ENCODE assay signal across 16 cellular contexts in the genomic region with DNA sequence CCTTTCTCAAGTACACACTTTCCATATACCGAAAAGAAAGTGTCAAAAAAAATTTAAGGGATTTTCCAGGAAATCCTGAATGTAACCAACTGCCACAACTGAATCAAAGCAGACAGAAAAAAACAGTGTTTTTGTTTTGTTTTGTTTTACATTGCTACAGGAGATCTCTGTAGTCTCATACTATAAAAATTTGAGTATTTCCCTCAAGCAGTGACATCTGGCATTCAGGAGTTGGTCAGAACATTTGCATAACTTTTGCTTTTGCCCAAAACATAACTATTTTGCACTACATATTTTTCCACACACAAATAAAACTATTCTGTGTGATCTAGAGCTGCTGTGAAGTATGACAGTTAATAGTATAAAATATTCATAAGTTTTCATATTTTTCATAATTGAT.
DNase-seq lines count a peak whose midpoint lies in the region; ATAC-seq and TF ChIP-seq lines count a peak whose summit lies in the region.
"Had no signal": no experiment of that assay in that cellular context is flagged by ENCODE, and none has a peak within 500 bp of the region (broad histone marks: within the 10 kb centered on the region; RNA-seq: fewer than 3 reads in every experiment).

No MANE protein-coding gene starts in this region.

- peak; percentile 29 for DNase-seq in AG20443 (ENCODE audit: low spot score)
- peak; percentile 56 for DNase-seq in LHCN-M2 (ENCODE audit: low read depth)
- DNase-seq in fibroblast of gingiva (ENCODE audit: low read depth) = peak; percentile 55
- DNase-seq in osteocyte (ENCODE audit: extremely low spot score, unreplicated experiment) = no peak
- no peak for DNase-seq in naive thymus-derived CD8-positive, alpha-beta T cell
- DNase-seq in NCI-H128 (lab: John Stamatoyannopoulos, UW; ENCODE audit: unreplicated experiment) = no peak
- DNase-seq: CD4-positive, alpha-beta memory T cell; DMS79 treated with DMSO at 0.1 percent for 48 hours; GF-D8; NCI-H2227 treated with DMSO at 0.1 percent for 48 hours; NCI-H524 treated with DMSO at 0.1 percent for 48 hours; RPMI8226 had no signal

- H3K4me3 Mint-ChIP-seq in osteocyte (ENCODE audit: unreplicated experiment) = no peak overlapping the region
- no peak overlapping the region for H3K4me3 Mint-ChIP-seq in naive thymus-derived CD8-positive, alpha-beta T cell
- H3K4me3 Mint-ChIP-seq: B cell; CD4-positive, alpha-beta memory T cell had no signal

- no peaks in the 10 kb centered on the region for H3K36me3 Mint-ChIP-seq in osteocyte (ENCODE audit: unreplicated experiment)
- H3K36me3 Mint-ChIP-seq in naive thymus-derived CD8-positive, alpha-beta T cell = no peaks in the 10 kb centered on the region
- H3K36me3 Mint-ChIP-seq: CD4-positive, alpha-beta memory T cell had no signal

- POLR2A ChIA-PET in naive thymus-derived CD8-positive, alpha-beta T cell (lab: Charles Lee) = no interaction called here

- peak overlapping the region; percentile 43 for H3K27ac Mint-ChIP-seq in osteocyte (ENCODE audit: unreplicated experiment)
- H3K27ac Mint-ChIP-seq in naive thymus-derived CD8-positive, alpha-beta T cell = no peak overlapping the region
- H3K27ac Mint-ChIP-seq: B cell; CD4-positive, alpha-beta memory T cell had no signal

- ATAC-seq in naive thymus-derived CD8-positive, alpha-beta T cell = no peak
- ATAC-seq in HG02610 (IDR thresholded peaks at IDR 0.05; ENCODE audit: unreplicated experiment) (no peak), GM21381 (IDR thresholded peaks at IDR 0.05; ENCODE audit: unreplicated experiment) (no peak)
- ATAC-seq: A549 had no signal

- H3K27me3 Mint-ChIP-seq in osteocyte (ENCODE audit: unreplicated experiment) = no peaks in the 10 kb centered on the region
- H3K27me3 Mint-ChIP-seq in naive thymus-derived CD8-positive, alpha-beta T cell = peaks cover 0 to 5% (median 2%) of the 10 kb centered on the region in 5 donors
- H3K27me3 Mint-ChIP-seq: B cell; CD4-positive, alpha-beta memory T cell had no signal

- H3K9me3 Mint-ChIP-seq in osteocyte (ENCODE audit: unreplicated experiment) = no peaks in the 10 kb centered on the region
- peaks cover 0 to 5% (median 0%) of the 10 kb centered on the region in 9 donors for H3K9me3 Mint-ChIP-seq in naive thymus-derived CD8-positive, alpha-beta T cell
- H3K9me3 Mint-ChIP-seq: CD4-positive, alpha-beta memory T cell had no signal

- H3K4me1 Mint-ChIP-seq in osteocyte (ENCODE audit: unreplicated experiment) = peaks cover 9% of the 10 kb centered on the region
- no peaks in the 10 kb centered on the region for H3K4me1 Mint-ChIP-seq in naive thymus-derived CD8-positive, alpha-beta T cell
- H3K4me1 Mint-ChIP-seq: B cell; CD4-positive, alpha-beta memory T cell had no signal

- TF ChIP-seq CTCF in osteocyte (IDR thresholded peaks at IDR 0.05) = no peak

Comparison
In these comparisons a context has a peak if more than half of its experiments do, and no peak if none do; other contexts are left out.
1. DNase-seq: peak in AG20443 (single experiment), LHCN-M2 (single experiment) and fibroblast of gingiva (single experiment); none in osteocyte (single experiment), naive thymus-derived CD8-positive, alpha-beta T cell (0 of 10) and NCI-H128 (single experiment).